Comparison of ENCODE assay signal across 15 cellular contexts in genomic region chr5:7331083-7331482, GRCh38.
"Had no signal": no experiment of that assay in that cellular context is flagged by ENCODE, and none has a peak within 500 bp of the region (broad histone marks: within the 10 kb centered on the region; RNA-seq: fewer than 3 reads in every experiment).

No MANE protein-coding gene starts in this region.

- H3K27me3 Mint-ChIP-seq: activated CD8-positive, alpha-beta T cell treated with anti-CD3 and anti-CD28 coated beads for 36 hours; activated naive CD8-positive, alpha-beta T cell treated with anti-CD3 and anti-CD28 coated beads, Interleukin-2, amount 10 ng/mL, durations not matched to agents 7 days and 5 days; dendritic cell treated with granulocyte-macrophage colony-stimulating factor and Interleukin-4, amounts not matched to agents 40 ng/mL and 50 ng/mL, for 4 days; effector memory CD8-positive, alpha-beta T cell; stimulated activated naive CD8-positive, alpha-beta T cell treated with anti-CD3 and anti-CD28 coated beads, Interleukin-15, Interleukin-2, amounts not matched to agents 100 ng/mL and 50 ng/mL, for 24 hours had no signal

- H3K4me1 ChIP-seq: testis had no signal

- H3K27me3 ChIP-seq: testis had no signal

- ATAC-seq: activated CD4-positive, alpha-beta T cell treated with anti-CD3 and anti-CD28 coated beads for 36 hours; activated CD8-positive, alpha-beta T cell treated with anti-CD3 and anti-CD28 coated beads for 36 hours; effector memory CD8-positive, alpha-beta T cell; natural killer cell had no signal

- H3K4me3 Mint-ChIP-seq: activated CD4-positive, alpha-beta T cell treated with anti-CD3 and anti-CD28 coated beads for 36 hours; activated CD8-positive, alpha-beta T cell treated with anti-CD3 and anti-CD28 coated beads for 36 hours; activated naive CD8-positive, alpha-beta T cell treated with anti-CD3 and anti-CD28 coated beads, Interleukin-2, amount 10 ng/mL, durations not matched to agents 7 days and 5 days; dendritic cell treated with granulocyte-macrophage colony-stimulating factor and Interleukin-4, amounts not matched to agents 40 ng/mL and 50 ng/mL, for 4 days; effector memory CD8-positive, alpha-beta T cell; natural killer cell; stimulated activated naive CD8-positive, alpha-beta T cell treated with anti-CD3 and anti-CD28 coated beads, Interleukin-15, Interleukin-2, amounts not matched to agents 100 ng/mL and 50 ng/mL, for 24 hours had no signal

- DNase-seq: activated CD4-positive, alpha-beta T cell treated with anti-CD3 and anti-CD28 coated beads for 36 hours; activated CD8-positive, alpha-beta memory T cell treated with anti-CD3 and anti-CD28 coated beads, Interleukin-2, amount 50 U/mL, for 48 hours; activated CD8-positive, alpha-beta T cell treated with anti-CD3 and anti-CD28 coated beads for 36 hours; activated naive CD8-positive, alpha-beta T cell treated with anti-CD3 and anti-CD28 coated beads, Interleukin-2, amount 10 ng/mL, durations not matched to agents 7 days and 5 days; anterior cingulate cortex; cerebellar nuclear complex; effector memory CD8-positive, alpha-beta T cell; hypothalamus; natural killer cell; stimulated activated CD4-positive, alpha-beta T cell treated with anti-CD3 and anti-CD28 coated beads, Interleukin-4, amount 100 ng/mL, for 1 hour; stimulated activated CD8-positive, alpha-beta memory T cell treated with anti-CD3 and anti-CD28 coated beads, Interleukin-4, amount 100 ng/mL, for 48 hours; T-helper 9 cell; testis had no signal

- H3K9me3 ChIP-seq: testis had no signal

- H3K36me3 Mint-ChIP-seq: activated naive CD8-positive, alpha-beta T cell treated with anti-CD3 and anti-CD28 coated beads, Interleukin-2, amount 10 ng/mL, durations not matched to agents 7 days and 5 days; natural killer cell had no signal

- H3K4me1 Mint-ChIP-seq: activated CD4-positive, alpha-beta T cell treated with anti-CD3 and anti-CD28 coated beads for 36 hours; activated naive CD8-positive, alpha-beta T cell treated with anti-CD3 and anti-CD28 coated beads, Interleukin-2, amount 10 ng/mL, durations not matched to agents 7 days and 5 days; natural killer cell had no signal

- H3K4me3 ChIP-seq: testis had no signal

- H3K27ac ChIP-seq: testis had no signal

- H3K27ac Mint-ChIP-seq: activated CD4-positive, alpha-beta T cell treated with anti-CD3 and anti-CD28 coated beads for 36 hours; activated CD8-positive, alpha-beta T cell treated with anti-CD3 and anti-CD28 coated beads for 36 hours; activated naive CD8-positive, alpha-beta T cell treated with anti-CD3 and anti-CD28 coated beads, Interleukin-2, amount 10 ng/mL, durations not matched to agents 7 days and 5 days; dendritic cell treated with granulocyte-macrophage colony-stimulating factor and Interleukin-4, amounts not matched to agents 40 ng/mL and 50 ng/mL, for 4 days; effector memory CD8-positive, alpha-beta T cell; natural killer cell; stimulated activated naive CD8-positive, alpha-beta T cell treated with anti-CD3 and anti-CD28 coated beads, Interleukin-15, Interleukin-2, amounts not matched to agents 100 ng/mL and 50 ng/mL, for 24 hours had no signal

- H3K9me3 Mint-ChIP-seq: activated CD8-positive, alpha-beta T cell treated with anti-CD3 and anti-CD28 coated beads for 36 hours; activated naive CD8-positive, alpha-beta T cell treated with anti-CD3 and anti-CD28 coated beads, Interleukin-2, amount 10 ng/mL, durations not matched to agents 7 days and 5 days; dendritic cell treated with granulocyte-macrophage colony-stimulating factor and Interleukin-4, amounts not matched to agents 40 ng/mL and 50 ng/mL, for 4 days had no signal
